11 cellular contexts compared by ENCODE assay signal in the genomic region with DNA sequence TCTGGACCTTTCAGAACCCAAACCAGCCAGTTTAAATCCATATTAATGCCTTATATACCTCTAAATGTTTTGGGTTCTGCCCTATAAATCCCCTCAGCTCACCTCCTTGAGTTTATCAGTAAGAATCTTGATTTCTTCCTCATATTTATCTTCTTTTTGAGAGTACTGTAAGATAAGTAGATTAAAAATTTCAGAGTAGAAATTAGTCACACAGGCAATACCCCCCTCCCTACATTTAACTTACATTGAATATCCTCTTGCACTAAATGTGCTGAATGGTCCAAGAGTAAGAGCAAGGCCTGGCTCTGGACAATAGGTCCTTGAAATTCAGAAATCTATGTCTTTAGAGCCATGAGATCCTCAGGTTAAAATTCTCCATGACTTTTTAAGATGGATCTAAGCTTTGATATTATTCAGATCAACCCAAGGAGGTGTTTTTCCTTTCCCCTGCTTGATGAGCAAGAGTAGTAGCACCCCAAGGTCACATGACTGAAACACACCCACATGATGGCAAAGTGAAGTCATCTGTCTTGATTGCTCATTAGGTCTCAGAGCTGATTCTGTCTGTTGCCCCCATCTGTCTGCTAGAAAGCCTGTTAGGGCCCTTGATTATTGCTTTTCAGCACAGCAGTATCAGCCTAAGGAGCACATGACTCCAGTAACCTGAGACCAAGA. TPM values are rescaled to one million over a fixed set of nuclear protein-coding genes. Genes with fewer than 3 reads are reported as not detected.
DNase-seq lines count a peak whose midpoint lies in the region; ATAC-seq and TF ChIP-seq lines count a peak whose summit lies in the region.
"Had no signal": no experiment of that assay in that cellular context is flagged by ENCODE, and none has a peak within 500 bp of the region (broad histone marks: within the 10 kb centered on the region; RNA-seq: fewer than 3 reads in every experiment).

No MANE protein-coding gene starts in this region.

- no peak for TF ChIP-seq CTCF in GM12864 (IDR thresholded peaks at IDR 0.05; ENCODE audit: low read depth, low read length, missing control alignments)
- TF ChIP-seq CTCF in epithelial cell of esophagus (IDR thresholded peaks at IDR 0.05; ENCODE audit: insufficient read depth, low read depth, low read length, missing control alignments) = no peak
- no peak for TF ChIP-seq CTCF in brain microvascular endothelial cell (IDR thresholded peaks at IDR 0.05; ENCODE audit: low read depth, low read length, missing control alignments)

- H2BK5ac ChIP-seq in trophoblast cell (ENCODE audit: low read depth, low read length, poor library complexity) = no peak overlapping the region

- no peak overlapping the region for H3K14ac ChIP-seq in trophoblast cell (ENCODE audit: low read length)

- no peak overlapping the region for H2AFZ ChIP-seq in trophoblast cell (ENCODE audit: insufficient read depth, low read length, poor library complexity)

- no peak overlapping the region for H4K91ac ChIP-seq in trophoblast cell (ENCODE audit: low read depth, low read length)

- no peak overlapping the region for H4K8ac ChIP-seq in trophoblast cell (ENCODE audit: low read depth, low read length)

- H3K9me3 ChIP-seq in trophoblast cell (ENCODE audit: insufficient read depth, low read depth, low read length) = no peaks in the 10 kb centered on the region
- H3K9me3 ChIP-seq: vagina had no signal

- H4K12ac ChIP-seq in trophoblast cell (ENCODE audit: low read depth, low read length) = no peak overlapping the region

- peak; percentile 37 for DNase-seq in GM12864 (ENCODE audit: low read depth)
- peak; percentile 56 to 69 for DNase-seq in activated CD4-positive, alpha-beta T cell treated with anti-CD3 and anti-CD28 coated beads, Interleukin-2, amount 50 U/mL, for 48 hours
- peak; percentile 73 for DNase-seq in epithelial cell of esophagus (ENCODE audit: low read depth)
- DNase-seq in stimulated activated CD4-positive, alpha-beta T cell treated with anti-CD3 and anti-CD28 coated beads, Interleukin-2, amount 100 ng/mL, for 24 hours = peak; percentile 43 to 75
- DNase-seq in retina = no peak
- no peak for DNase-seq in brain microvascular endothelial cell
- no peak for DNase-seq in trophoblast cell
- DNase-seq: endodermal cell had no signal

- H3K36me3 ChIP-seq in brain microvascular endothelial cell (replicated peaks) (peaks cover 90% of the 10 kb centered on the region), trophoblast cell (ENCODE audit: control insufficient read depth in 1 of 2, insufficient read depth in 2 of 2, low read length in 2 of 2) (peaks cover 42 to 79% of the 10 kb centered on the region in 2 experiments)

- no peak overlapping the region for H3K4me2 ChIP-seq in trophoblast cell (ENCODE audit: low read length)

- H2BK120ac ChIP-seq in trophoblast cell (ENCODE audit: insufficient read depth, low read length, poor library complexity) = no peak overlapping the region

- no peak overlapping the region for H3K18ac ChIP-seq in trophoblast cell (ENCODE audit: low read length)

- H3K9ac ChIP-seq in trophoblast cell (ENCODE audit: low read length) = no peak overlapping the region

- H3K4ac ChIP-seq in trophoblast cell (ENCODE audit: low read depth, low read length) = no peak overlapping the region

- no peak overlapping the region for H3K23ac ChIP-seq in trophoblast cell (ENCODE audit: low read length)

- H3K27ac ChIP-seq in brain microvascular endothelial cell = no peak overlapping the region
- no peak overlapping the region for H3K27ac ChIP-seq in trophoblast cell (ENCODE audit: low read depth, low read length)
- H3K27ac ChIP-seq: vagina had no signal

- in situ Hi-C loops in brain microvascular endothelial cell (cut with HindIII; ENCODE audit: low pct_ligation_motif_present, low sequenced_read_pairs) = no loop called here

- no peaks in the 10 kb centered on the region for H3K79me2 ChIP-seq in trophoblast cell (ENCODE audit: control insufficient read depth, insufficient read depth, low read length, poor library complexity)

- no peaks in the 10 kb centered on the region for H3K4me1 ChIP-seq in trophoblast cell (ENCODE audit: control insufficient read depth in 1 of 2, insufficient read depth in 2 of 2, low read length in 2 of 2)

- no peak overlapping the region for H2BK12ac ChIP-seq in trophoblast cell (ENCODE audit: low read length)

- no peaks in the 10 kb centered on the region for H3K79me1 ChIP-seq in trophoblast cell (ENCODE audit: low read length)

- H3K27me3 ChIP-seq in brain microvascular endothelial cell (replicated peaks) (no peaks in the 10 kb centered on the region), trophoblast cell (ENCODE audit: insufficient read depth, low read length) (no peaks in the 10 kb centered on the region)
- H3K27me3 ChIP-seq: vagina had no signal

- no peak overlapping the region for H2AK5ac ChIP-seq in trophoblast cell (ENCODE audit: low read length)

- H3K4me3 ChIP-seq in GM12864 (ENCODE audit: low read depth, low read length) (no peak overlapping the region), epithelial cell of esophagus (ENCODE audit: low read length) (no peak overlapping the region), brain microvascular endothelial cell (ENCODE audit: low read depth, low read length) (no peak overlapping the region), trophoblast cell (ENCODE audit: low read depth, low read length) (no peak overlapping the region)
- H3K4me3 ChIP-seq: vagina had no signal

- ATAC-seq in GM21390 (IDR thresholded peaks at IDR 0.05; ENCODE audit: unreplicated experiment) = no peak
- ATAC-seq: sciatic nerve had no signal

RNA-seq across cellular contexts. Expression of a gene that starts 15.8 kb away (rescaled TPM):
- polyA plus RNA-seq in trophoblast cell (2013) = 0.01 and 0.03 TPM in 2 replicates

RNA-seq across cellular contexts. Expression of a gene that starts 21.2 kb away (rescaled TPM):
- polyA plus RNA-seq in trophoblast cell (2013) = 374 and 377 TPM in 2 replicates

RNA-seq across cellular contexts. Expression of a gene that starts 35.4 kb away (rescaled TPM):
- not detected in 2 replicates for polyA plus RNA-seq in trophoblast cell (2013)

RNA-seq across cellular contexts. Expression of a gene that starts 50.1 kb away (rescaled TPM):
- 162 and 163 TPM in 2 replicates for polyA plus RNA-seq in trophoblast cell (2013)

Comparison
In these comparisons a context has a peak if more than half of its experiments do, and no peak if none do; other contexts are left out.
1. DNase-seq: peak in GM12864 (single experiment), activated CD4-positive, alpha-beta T cell treated with anti-CD3 and anti-CD28 coated beads, Interleukin-2, amount 50 U/mL, for 48 hours (2 of 2), epithelial cell of esophagus (single experiment) and stimulated activated CD4-positive, alpha-beta T cell treated with anti-CD3 and anti-CD28 coated beads, Interleukin-2, amount 100 ng/mL, for 24 hours (2 of 2); none in retina (single experiment), brain microvascular endothelial cell (single experiment) and trophoblast cell (0 of 2).